Comparison of ENCODE assay signal across 1 cellular context in the genomic region with DNA sequence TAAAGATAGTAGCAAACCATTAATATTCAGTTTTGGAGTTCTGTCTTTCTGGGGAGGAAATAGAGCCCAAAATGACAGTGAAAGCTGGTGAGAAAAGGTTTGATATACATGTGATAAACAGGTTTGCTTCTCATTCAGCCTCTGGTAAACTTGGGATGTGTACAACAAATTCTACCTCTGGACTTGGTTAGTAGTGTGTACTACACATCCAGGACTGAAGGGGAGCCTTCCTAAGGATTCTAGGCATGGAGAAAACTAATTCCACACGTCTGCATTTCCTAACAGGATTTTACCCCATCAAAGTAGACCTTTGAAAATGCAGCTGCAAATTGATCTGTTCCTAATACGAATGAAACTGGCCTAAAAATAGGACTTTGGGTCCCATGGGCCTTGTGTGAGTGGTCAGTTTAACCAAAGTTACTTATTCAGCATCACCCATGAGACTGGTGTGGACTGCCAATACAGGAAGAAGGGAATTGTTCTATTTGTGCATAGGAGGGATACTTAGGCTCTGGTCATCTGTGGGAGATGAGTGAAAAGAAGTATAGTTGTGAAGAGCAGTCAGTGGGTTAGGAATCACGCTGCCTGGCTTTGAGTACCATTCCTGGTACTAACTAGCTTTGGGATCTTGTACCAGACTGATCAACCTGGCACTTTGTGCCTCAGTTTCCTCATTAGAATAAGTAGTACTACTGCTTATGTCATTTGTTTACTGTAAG.
TF ChIP-seq lines count a peak whose summit lies in the region.

No MANE protein-coding gene starts in this region.

TF ChIP-seq in IMR-90, 13 proteins besides CTCF, POLR2A, EP300 and RAD21:
- TF ChIP-seq ELK1 (IDR thresholded peaks at IDR 0.05; ENCODE audit: borderline replicate concordance, low read depth, low read length): no peak
- no peak for TF ChIP-seq RFX5 (IDR thresholded peaks at IDR 0.05; ENCODE audit: low read depth, low read length)
- TF ChIP-seq MAFK (IDR thresholded peaks at IDR 0.05; ENCODE audit: low read depth, low read length): no peak
- no peak for TF ChIP-seq MXI1 (IDR thresholded peaks at IDR 0.05; ENCODE audit: borderline replicate concordance, low read depth, low read length)
- TF ChIP-seq NFE2L2 (IDR thresholded peaks at IDR 0.05; ENCODE audit: low read depth, low read length): no peak
- no peak for TF ChIP-seq RCOR1 (IDR thresholded peaks at IDR 0.05; ENCODE audit: insufficient replicate concordance, low read length)
- no peak for TF ChIP-seq SMC3 (IDR thresholded peaks at IDR 0.05; ENCODE audit: low read depth, low read length)
